In the genomic region with DNA sequence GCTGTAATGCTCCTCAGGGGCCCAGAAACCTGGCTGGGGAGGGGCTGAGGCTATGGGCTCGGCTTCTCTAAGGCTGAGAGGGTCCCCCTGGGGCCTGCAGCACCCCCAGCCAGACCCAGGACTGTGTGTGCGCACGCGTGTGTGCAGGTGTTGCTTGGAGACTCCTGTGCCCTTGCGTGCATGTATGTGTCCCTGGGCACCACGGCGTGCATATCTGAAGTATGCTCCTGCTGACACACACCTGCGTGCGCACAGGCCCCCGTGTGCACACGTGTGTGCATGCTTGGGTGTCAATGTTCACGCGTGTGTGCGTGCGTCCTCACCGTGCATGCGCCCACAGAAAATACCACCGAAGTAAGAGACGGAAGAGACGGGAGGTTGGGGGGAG, we compare ENCODE assay signal across 12 cellular contexts. TPM values are rescaled to one million over a fixed set of nuclear protein-coding genes. Genes with fewer than 3 reads are reported as not detected.
DNase-seq lines count a peak whose midpoint lies in the region; ATAC-seq and TF ChIP-seq lines count a peak whose summit lies in the region.
"Had no signal": no experiment of that assay in that cellular context is flagged by ENCODE, and none has a peak within 500 bp of the region (broad histone marks: within the 10 kb centered on the region; RNA-seq: fewer than 3 reads in every experiment).

No MANE protein-coding gene starts in this region.

- no peaks in the 10 kb centered on the region for H3K9me2 ChIP-seq in hepatocyte (replicated peaks; ENCODE audit: insufficient read depth)

- peaks cover 47% of the 10 kb centered on the region for H3K27me3 Mint-ChIP-seq in activated CD8-positive, alpha-beta memory T cell treated with anti-CD3 and anti-CD28 coated beads, Interleukin-2, amount 10 ng/mL, durations not matched to agents 7 days and 5 days
- H3K27me3 Mint-ChIP-seq in activated CD4-positive, alpha-beta memory T cell treated with anti-CD3 and anti-CD28 coated beads for 36 hours, result peaks cover 34% of the 10 kb centered on the region
- H3K27me3 Mint-ChIP-seq in stimulated activated naive CD8-positive, alpha-beta T cell treated with anti-CD3 and anti-CD28 coated beads, Interleukin-15, Interleukin-2, amounts not matched to agents 100 ng/mL and 50 ng/mL, for 24 hours, result peaks cover 23% of the 10 kb centered on the region

- peaks cover 18% of the 10 kb centered on the region for H3K4me1 ChIP-seq in hepatocyte (ENCODE audit: insufficient read depth)

- H3K4me3 ChIP-seq in hepatocyte, result no peak overlapping the region
- H3K4me3 ChIP-seq: PC-9 had no signal

- TF ChIP-seq CTCF in hepatocyte (IDR thresholded peaks at IDR 0.05; ENCODE audit: poor library complexity), result no peak

- no peak overlapping the region for H3K27ac Mint-ChIP-seq in activated CD8-positive, alpha-beta memory T cell treated with anti-CD3 and anti-CD28 coated beads, Interleukin-2, amount 10 ng/mL, durations not matched to agents 7 days and 5 days
- no peak overlapping the region for H3K27ac Mint-ChIP-seq in activated CD4-positive, alpha-beta memory T cell treated with anti-CD3 and anti-CD28 coated beads for 36 hours
- no peak overlapping the region for H3K27ac Mint-ChIP-seq in stimulated activated naive CD8-positive, alpha-beta T cell treated with anti-CD3 and anti-CD28 coated beads, Interleukin-15, Interleukin-2, amounts not matched to agents 100 ng/mL and 50 ng/mL, for 24 hours

- intact Hi-C loops in activated CD4-positive, alpha-beta memory T cell treated with anti-CD3 and anti-CD28 coated beads for 36 hours (cut with micrococcal nuclease), result no loop called here

- CTCF ChIA-PET in activated CD8-positive, alpha-beta memory T cell treated with anti-CD3 and anti-CD28 coated beads, Interleukin-2, amount 10 ng/mL, durations not matched to agents 7 days and 5 days (lab: Charles Lee), result no interaction called here
- CTCF ChIA-PET in activated CD4-positive, alpha-beta memory T cell treated with anti-CD3 and anti-CD28 coated beads for 36 hours (lab: Charles Lee), result no interaction called here

- POLR2A ChIA-PET in activated CD4-positive, alpha-beta memory T cell treated with anti-CD3 and anti-CD28 coated beads for 36 hours (lab: Charles Lee), result no interaction called here

- no peaks in the 10 kb centered on the region for H3K36me3 Mint-ChIP-seq in activated CD8-positive, alpha-beta memory T cell treated with anti-CD3 and anti-CD28 coated beads, Interleukin-2, amount 10 ng/mL, durations not matched to agents 7 days and 5 days
- H3K36me3 Mint-ChIP-seq in activated CD4-positive, alpha-beta memory T cell treated with anti-CD3 and anti-CD28 coated beads for 36 hours, result no peaks in the 10 kb centered on the region
- H3K36me3 Mint-ChIP-seq in stimulated activated naive CD8-positive, alpha-beta T cell treated with anti-CD3 and anti-CD28 coated beads, Interleukin-15, Interleukin-2, amounts not matched to agents 100 ng/mL and 50 ng/mL, for 24 hours (ENCODE audit: low read depth), result no peaks in the 10 kb centered on the region

- no peaks in the 10 kb centered on the region for H4K20me1 ChIP-seq in hepatocyte (ENCODE audit: insufficient read depth, poor library complexity, severe bottlenecking)

- no peaks in the 10 kb centered on the region for H3K36me3 ChIP-seq in hepatocyte (replicated peaks; ENCODE audit: insufficient read depth, low read depth)
- H3K36me3 ChIP-seq: heart left ventricle had no signal

- H3K9me3 Mint-ChIP-seq in activated CD8-positive, alpha-beta memory T cell treated with anti-CD3 and anti-CD28 coated beads, Interleukin-2, amount 10 ng/mL, durations not matched to agents 7 days and 5 days (ENCODE audit: low read depth), result no peaks in the 10 kb centered on the region
- H3K9me3 Mint-ChIP-seq in activated CD4-positive, alpha-beta memory T cell treated with anti-CD3 and anti-CD28 coated beads for 36 hours, result no peaks in the 10 kb centered on the region
- no peaks in the 10 kb centered on the region for H3K9me3 Mint-ChIP-seq in stimulated activated naive CD8-positive, alpha-beta T cell treated with anti-CD3 and anti-CD28 coated beads, Interleukin-15, Interleukin-2, amounts not matched to agents 100 ng/mL and 50 ng/mL, for 24 hours

- H3K9me3 ChIP-seq in hepatocyte (ENCODE audit: low read depth), result no peaks in the 10 kb centered on the region
- H3K9me3 ChIP-seq: heart left ventricle had no signal

- ATAC-seq in activated CD8-positive, alpha-beta memory T cell treated with anti-CD3 and anti-CD28 coated beads, Interleukin-2, amount 10 ng/mL, durations not matched to agents 7 days and 5 days, result no peak
- ATAC-seq in HG02852 (IDR thresholded peaks at IDR 0.05; ENCODE audit: unreplicated experiment), result no peak

- H3K27ac ChIP-seq in hepatocyte, result no peak overlapping the region
- H3K27ac ChIP-seq: heart left ventricle, PC-9 had no signal

- 21% methylated on average over 20 of the region's 20 CpGs for WGBS in hepatocyte (ENCODE audit: low lambda C conversion rate, missing lambda C conversion rate)

- peaks cover 2% of the 10 kb centered on the region for H3K4me1 Mint-ChIP-seq in activated CD8-positive, alpha-beta memory T cell treated with anti-CD3 and anti-CD28 coated beads, Interleukin-2, amount 10 ng/mL, durations not matched to agents 7 days and 5 days
- H3K4me1 Mint-ChIP-seq in activated CD4-positive, alpha-beta memory T cell treated with anti-CD3 and anti-CD28 coated beads for 36 hours (ENCODE audit: low read depth), result peaks cover 7% of the 10 kb centered on the region
- H3K4me1 Mint-ChIP-seq in stimulated activated naive CD8-positive, alpha-beta T cell treated with anti-CD3 and anti-CD28 coated beads, Interleukin-15, Interleukin-2, amounts not matched to agents 100 ng/mL and 50 ng/mL, for 24 hours (ENCODE audit: low read depth), result peaks cover 14% of the 10 kb centered on the region

- no peak for DNase-seq in activated CD8-positive, alpha-beta memory T cell treated with anti-CD3 and anti-CD28 coated beads, Interleukin-2, amount 10 ng/mL, durations not matched to agents 7 days and 5 days
- no peak for DNase-seq in activated CD8-positive, alpha-beta memory T cell treated with anti-CD3 and anti-CD28 coated beads, Interleukin-2, amount 50 U/mL, for 48 hours
- DNase-seq in activated CD4-positive, alpha-beta memory T cell treated with anti-CD3 and anti-CD28 coated beads for 36 hours, result peak; percentile 30
- no peak for DNase-seq in hepatocyte (ENCODE audit: low spot score)
- DNase-seq in middle frontal gyrus (ENCODE audit: extremely low spot score, low spot score), result no peak
- no peak for DNase-seq in NOMO-1 treated with DMSO at 0.1 percent for 48 hours (lab: John Stamatoyannopoulos, UW; ENCODE audit: unreplicated experiment)
- DNase-seq: AML-193, MM.1S had no signal

- peaks cover 55% of the 10 kb centered on the region for H3K27me3 ChIP-seq in hepatocyte

- H3K4me2 ChIP-seq in hepatocyte, result peak overlapping the region; percentile 97
- H3K4me2 ChIP-seq: PC-9 had no signal

- peak overlapping the region; percentile 42 for H3K4me3 Mint-ChIP-seq in activated CD8-positive, alpha-beta memory T cell treated with anti-CD3 and anti-CD28 coated beads, Interleukin-2, amount 10 ng/mL, durations not matched to agents 7 days and 5 days
- H3K4me3 Mint-ChIP-seq in activated CD4-positive, alpha-beta memory T cell treated with anti-CD3 and anti-CD28 coated beads for 36 hours, result peak overlapping the region; percentile 55
- peak overlapping the region; percentile 54 for H3K4me3 Mint-ChIP-seq in stimulated activated naive CD8-positive, alpha-beta T cell treated with anti-CD3 and anti-CD28 coated beads, Interleukin-15, Interleukin-2, amounts not matched to agents 100 ng/mL and 50 ng/mL, for 24 hours

- H3K79me2 ChIP-seq in hepatocyte, result no peaks in the 10 kb centered on the region

- H2AFZ ChIP-seq in hepatocyte, result no peak overlapping the region
- H2AFZ ChIP-seq: PC-9 had no signal

RNA-seq across cellular contexts. Expression of gene ECEL1, which starts 14.9 kb away (rescaled TPM):
- total RNA-seq in activated CD8-positive, alpha-beta memory T cell treated with anti-CD3 and anti-CD28 coated beads, Interleukin-2, amount 10 ng/mL, durations not matched to agents 7 days and 5 days, result under 1 TPM in 1 of 2 experiments, not detected in 1; 0.21 TPM
- total RNA-seq in activated CD4-positive, alpha-beta memory T cell treated with anti-CD3 and anti-CD28 coated beads for 36 hours, result under 1 TPM in 1 of 2 experiments, not detected in 1; 0.10 TPM
- total RNA-seq in hepatocyte, result 1.0 and 1.1 TPM in 2 replicates
- 1.2 and 1.4 TPM in 2 replicates for polyA plus RNA-seq in hepatocyte
- total RNA-seq: PC-9 had no signal

RNA-seq across cellular contexts. Expression of gene PRSS56, which starts 17.7 kb away (rescaled TPM):
- not detected for total RNA-seq in activated CD8-positive, alpha-beta memory T cell treated with anti-CD3 and anti-CD28 coated beads, Interleukin-2, amount 10 ng/mL, durations not matched to agents 7 days and 5 days
- not detected for total RNA-seq in activated CD4-positive, alpha-beta memory T cell treated with anti-CD3 and anti-CD28 coated beads for 36 hours
- not detected in 2 replicates for total RNA-seq in hepatocyte
- not detected in 2 replicates for polyA plus RNA-seq in hepatocyte
- total RNA-seq: PC-9 had no signal

RNA-seq across cellular contexts. Expression of gene CHRND, which starts 23.5 kb away (rescaled TPM):
- not detected for total RNA-seq in activated CD8-positive, alpha-beta memory T cell treated with anti-CD3 and anti-CD28 coated beads, Interleukin-2, amount 10 ng/mL, durations not matched to agents 7 days and 5 days
- total RNA-seq in activated CD4-positive, alpha-beta memory T cell treated with anti-CD3 and anti-CD28 coated beads for 36 hours, result not detected
- total RNA-seq in hepatocyte, result not detected in 2 replicates
- not detected in 2 replicates for polyA plus RNA-seq in hepatocyte
- total RNA-seq: heart left ventricle, PC-9 had no signal
- polyA plus RNA-seq: heart left ventricle had no signal

RNA-seq across cellular contexts. Expression of gene CHRNG, which starts 37.0 kb away (rescaled TPM):
- not detected for total RNA-seq in activated CD8-positive, alpha-beta memory T cell treated with anti-CD3 and anti-CD28 coated beads, Interleukin-2, amount 10 ng/mL, durations not matched to agents 7 days and 5 days
- total RNA-seq in activated CD4-positive, alpha-beta memory T cell treated with anti-CD3 and anti-CD28 coated beads for 36 hours, result not detected
- total RNA-seq in hepatocyte, result not detected in 2 replicates
- not detected in 2 replicates for polyA plus RNA-seq in hepatocyte
- total RNA-seq: heart left ventricle, PC-9 had no signal
- polyA plus RNA-seq: heart left ventricle had no signal

RNA-seq across cellular contexts. Expression of gene ALPI, which starts 46.6 kb away (rescaled TPM):
- total RNA-seq in activated CD8-positive, alpha-beta memory T cell treated with anti-CD3 and anti-CD28 coated beads, Interleukin-2, amount 10 ng/mL, durations not matched to agents 7 days and 5 days, result not detected
- not detected for total RNA-seq in activated CD4-positive, alpha-beta memory T cell treated with anti-CD3 and anti-CD28 coated beads for 36 hours
- total RNA-seq in hepatocyte, result 3.9 and 4.1 TPM in 2 replicates
- polyA plus RNA-seq in hepatocyte, result 2.7 and 3.5 TPM in 2 replicates
- total RNA-seq: heart left ventricle, PC-9 had no signal
- polyA plus RNA-seq: heart left ventricle had no signal
